In genomic region chr22:47534150-47535133, GRCh38 we compare ENCODE assay signal across 32 cellular contexts.
DNase-seq lines count a peak whose midpoint lies in the region; ATAC-seq, FAIRE-seq and TF ChIP-seq lines count a peak whose summit lies in the region.
"Had no signal": no experiment of that assay in that cellular context is flagged by ENCODE, and none has a peak within 500 bp of the region (broad histone marks: within the 10 kb centered on the region; RNA-seq: fewer than 3 reads in every experiment).

No MANE protein-coding gene starts in this region.

- H3K4me1 Mint-ChIP-seq in activated CD4-positive, alpha-beta T cell treated with anti-CD3 and anti-CD28 coated beads, Interleukin-2, amount 10 ng/mL, durations not matched to agents 24 days and 14 days, result no peaks in the 10 kb centered on the region
- no peaks in the 10 kb centered on the region for H3K4me1 Mint-ChIP-seq in nephron progenitor cell
- peaks cover 0 to 5% (median 0%) of the 10 kb centered on the region in 4 donors for H3K4me1 Mint-ChIP-seq in naive thymus-derived CD8-positive, alpha-beta T cell
- H3K4me1 Mint-ChIP-seq: CD4-positive, CD25-positive, alpha-beta regulatory T cell had no signal

- ATAC-seq in naive thymus-derived CD8-positive, alpha-beta T cell, result no peak
- no peak for ATAC-seq in HG03196 (IDR thresholded peaks at IDR 0.05; ENCODE audit: unreplicated experiment)
- ATAC-seq: activated CD8-positive, alpha-beta T cell treated with anti-CD3 and anti-CD28 coated beads for 36 hours; activated naive CD4-positive, alpha-beta T cell treated with anti-CD3 and anti-CD28 coated beads, Interleukin-2, amount 50 U/mL, for 72 hours; effector memory CD8-positive, alpha-beta T cell; pancreas; right lobe of liver had no signal

- no peak overlapping the region for H3K27ac Mint-ChIP-seq in activated CD4-positive, alpha-beta T cell treated with anti-CD3 and anti-CD28 coated beads, Interleukin-2, amount 10 ng/mL, durations not matched to agents 24 days and 14 days
- no peak overlapping the region for H3K27ac Mint-ChIP-seq in nephron progenitor cell
- no peak overlapping the region for H3K27ac Mint-ChIP-seq in naive thymus-derived CD8-positive, alpha-beta T cell
- H3K27ac Mint-ChIP-seq: activated CD8-positive, alpha-beta T cell treated with anti-CD3 and anti-CD28 coated beads for 36 hours; activated naive CD4-positive, alpha-beta T cell treated with anti-CD3 and anti-CD28 coated beads, Interleukin-2, amount 50 U/mL, for 72 hours; CD4-positive, CD25-positive, alpha-beta regulatory T cell; effector memory CD8-positive, alpha-beta T cell; IgD-negative memory B cell; T-helper 1 cell treated with Interleukin-12 subunit alpha and Interleukin-12 subunit beta and Interleukin-4 antibody, amounts not matched to agents 30 μg/mL and 1 μg/mL, for 36 hours had no signal

- no peak overlapping the region for H3K4me3 Mint-ChIP-seq in activated CD4-positive, alpha-beta T cell treated with anti-CD3 and anti-CD28 coated beads, Interleukin-2, amount 10 ng/mL, durations not matched to agents 24 days and 14 days
- H3K4me3 Mint-ChIP-seq in nephron progenitor cell, result no peak overlapping the region
- H3K4me3 Mint-ChIP-seq in naive thymus-derived CD8-positive, alpha-beta T cell, result no peak overlapping the region
- H3K4me3 Mint-ChIP-seq: activated CD8-positive, alpha-beta T cell treated with anti-CD3 and anti-CD28 coated beads for 36 hours; CD4-positive, CD25-positive, alpha-beta regulatory T cell; effector memory CD8-positive, alpha-beta T cell; IgD-negative memory B cell; nephron; T-helper 1 cell treated with Interleukin-12 subunit alpha and Interleukin-12 subunit beta and Interleukin-4 antibody, amounts not matched to agents 30 μg/mL and 1 μg/mL, for 36 hours had no signal

- no peaks in the 10 kb centered on the region for H3K27me3 Mint-ChIP-seq in activated CD4-positive, alpha-beta T cell treated with anti-CD3 and anti-CD28 coated beads, Interleukin-2, amount 10 ng/mL, durations not matched to agents 24 days and 14 days
- peaks cover 5% of the 10 kb centered on the region for H3K27me3 Mint-ChIP-seq in nephron progenitor cell (ENCODE audit: low read depth, poor library complexity)
- H3K27me3 Mint-ChIP-seq in naive thymus-derived CD8-positive, alpha-beta T cell, result peaks cover 0 to 13% (median 6%) of the 10 kb centered on the region in 5 donors
- H3K27me3 Mint-ChIP-seq: CD4-positive, CD25-positive, alpha-beta regulatory T cell had no signal

- no peak for TF ChIP-seq CTCF in nephron progenitor cell (IDR thresholded peaks at IDR 0.05)

- intact Hi-C loops in activated CD4-positive, alpha-beta T cell treated with anti-CD3 and anti-CD28 coated beads, Interleukin-2, amount 10 ng/mL, durations not matched to agents 24 days and 14 days (cut with micrococcal nuclease), result no loop called here

- POLR2A ChIA-PET in naive thymus-derived CD8-positive, alpha-beta T cell (lab: Charles Lee), result interaction anchor here (0.9 kb wide), 1 partner anchor 23 kb away, joined by 3 read pairs; no protein-coding TSS in a partner anchor

- peak; percentile 27 for DNase-seq in activated CD4-positive, alpha-beta T cell treated with anti-CD3 and anti-CD28 coated beads, Interleukin-2, amount 10 ng/mL, durations not matched to agents 24 days and 14 days
- DNase-seq in activated CD4-positive, alpha-beta T cell treated with anti-CD3 and anti-CD28 coated beads for 48 hours, result no peak
- DNase-seq in myocyte (ENCODE audit: low read depth), result peak; percentile 77
- DNase-seq in nephron progenitor cell, result no peak
- no peak for DNase-seq in naive thymus-derived CD8-positive, alpha-beta T cell
- DNase-seq: activated CD4-positive, CD25-positive, alpha-beta regulatory T cell treated with anti-CD3 and anti-CD28 coated beads, Interleukin-2, amount 50 U/mL, for 72 hours; activated CD8-positive, alpha-beta T cell treated with anti-CD3 and anti-CD28 coated beads for 36 hours; CD4-positive, CD25-positive, alpha-beta regulatory T cell; colonic mucosa; effector memory CD8-positive, alpha-beta T cell; left cardiac atrium; NCI-H1092; NCI-H2081 treated with DMSO at 0.1 percent for 48 hours; NCI-H345; NCI-H748 treated with DMSO at 0.1 percent for 48 hours; pancreas; right lobe of liver; RPMI8226; SK-N-SH; stimulated activated naive CD4-positive, alpha-beta T cell had no signal

- H3K36me3 Mint-ChIP-seq in activated CD4-positive, alpha-beta T cell treated with anti-CD3 and anti-CD28 coated beads, Interleukin-2, amount 10 ng/mL, durations not matched to agents 24 days and 14 days (ENCODE audit: low read depth), result no peaks in the 10 kb centered on the region
- no peaks in the 10 kb centered on the region for H3K36me3 Mint-ChIP-seq in nephron progenitor cell (ENCODE audit: low read depth)
- no peaks in the 10 kb centered on the region for H3K36me3 Mint-ChIP-seq in naive thymus-derived CD8-positive, alpha-beta T cell
- H3K36me3 Mint-ChIP-seq: CD4-positive, CD25-positive, alpha-beta regulatory T cell had no signal

- FAIRE-seq in endometrium (lab: Jason Lieb, UNC), result peak; percentile 8
- FAIRE-seq: frontal cortex, GM12892, H54, pancreas had no signal

- H3K27ac ChIP-seq in temporal lobe (ENCODE audit: low read depth, low read length), result peak overlapping the region; percentile 34
- H3K27ac ChIP-seq: breast epithelium, colonic mucosa, pancreas, right lobe of liver, tibial nerve had no signal

- no peaks in the 10 kb centered on the region for H3K9me3 Mint-ChIP-seq in activated CD4-positive, alpha-beta T cell treated with anti-CD3 and anti-CD28 coated beads, Interleukin-2, amount 10 ng/mL, durations not matched to agents 24 days and 14 days
- peaks cover 76% of the 10 kb centered on the region for H3K9me3 Mint-ChIP-seq in nephron progenitor cell
- peaks cover 0 to 10% (median 2%) of the 10 kb centered on the region in 9 donors for H3K9me3 Mint-ChIP-seq in naive thymus-derived CD8-positive, alpha-beta T cell
- H3K9me3 Mint-ChIP-seq: effector memory CD8-positive, alpha-beta T cell; T-helper 1 cell treated with Interleukin-12 subunit alpha and Interleukin-12 subunit beta and Interleukin-4 antibody, amounts not matched to agents 30 μg/mL and 1 μg/mL, for 36 hours had no signal

Comparison
In these comparisons a context has a peak if more than half of its experiments do, and no peak if none do; other contexts are left out.
1. DNase-seq: peak in activated CD4-positive, alpha-beta T cell treated with anti-CD3 and anti-CD28 coated beads, Interleukin-2, amount 10 ng/mL, durations not matched to agents 24 days and 14 days (single experiment) and myocyte (single experiment); none in activated CD4-positive, alpha-beta T cell treated with anti-CD3 and anti-CD28 coated beads for 48 hours (single experiment), nephron progenitor cell (single experiment) and naive thymus-derived CD8-positive, alpha-beta T cell (0 of 10).